27 cellular contexts compared by ENCODE assay signal in the genomic region with DNA sequence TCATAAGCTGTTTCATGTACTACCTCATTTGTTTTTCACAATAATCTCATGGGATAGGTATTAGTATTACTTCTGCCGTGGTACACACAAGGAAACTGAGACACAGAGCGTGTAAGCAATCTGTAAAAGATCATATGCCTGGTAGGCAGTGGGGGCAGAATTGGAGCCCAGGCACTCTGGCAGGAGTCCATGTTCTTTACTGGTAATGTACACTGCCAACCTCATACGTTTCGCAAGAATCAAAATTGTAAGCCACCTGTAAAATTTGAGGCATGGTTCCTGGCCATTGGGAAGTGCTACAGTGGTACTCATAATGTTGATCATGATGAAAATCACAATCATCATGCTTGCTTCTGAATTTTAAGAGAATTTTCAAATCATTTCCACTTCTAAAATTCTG. TPM values are rescaled to one million over a fixed set of nuclear protein-coding genes. Genes with fewer than 3 reads are reported as not detected.
DNase-seq lines count a peak whose midpoint lies in the region; ATAC-seq, FAIRE-seq and TF ChIP-seq lines count a peak whose summit lies in the region.
"Had no signal": no experiment of that assay in that cellular context is flagged by ENCODE, and none has a peak within 500 bp of the region (broad histone marks: within the 10 kb centered on the region; RNA-seq: fewer than 3 reads in every experiment).

No MANE protein-coding gene starts in this region.

- H4K20me1 ChIP-seq in keratinocyte (ENCODE audit: control insufficient read depth, extremely low read depth, insufficient read depth, low read length) = no peaks in the 10 kb centered on the region

- H3K9me3 ChIP-seq in heart left ventricle (no peaks in the 10 kb centered on the region), keratinocyte (ENCODE audit: control insufficient read depth, low read depth, low read length) (no peaks in the 10 kb centered on the region), subcutaneous abdominal adipose tissue (ENCODE audit: control insufficient read depth in 5 of 5, low read length in 5 of 5) (no peaks in the 10 kb centered on the region)
- H3K9me3 ChIP-seq: BE2C, left lung, sigmoid colon had no signal

- no peak overlapping the region for H3K4me2 ChIP-seq in keratinocyte (ENCODE audit: control insufficient read depth, extremely low read depth, insufficient read depth, low read depth, low read length)

- WGBS in heart left ventricle, 4 donors = 74 to 85% (median 75%) methylated on average over 4 of the region's 4 CpGs

- H3K4me1 Mint-ChIP-seq in brain = peaks cover 48% of the 10 kb centered on the region
- H3K4me1 Mint-ChIP-seq: activated CD4-positive, alpha-beta T cell treated with anti-CD3 and anti-CD28 coated beads, Interleukin-2, amount 10 ng/mL, durations not matched to agents 7 days and 5 days; activated naive CD4-positive, alpha-beta T cell treated with anti-CD3 and anti-CD28 coated beads, Interleukin-2, amount 50 U/mL, for 24 hours; immature natural killer cell had no signal

- DNase-seq in heart left ventricle (no peak), cardiac septum (ENCODE audit: low spot score) (no peak), keratinocyte (ENCODE audit: low read depth, low spot score) (no peak), NCI-H82 (lab: John Stamatoyannopoulos, UW) (no peak), omental fat pad (ENCODE audit: low spot score) (no peak)
- DNase-seq in stimulated activated naive CD8-positive, alpha-beta T cell treated with anti-CD3 and anti-CD28 coated beads, Interleukin-15, Interleukin-2, amounts not matched to agents 100 U/mL and 50 U/mL, for 24 hours = no peak
- DNase-seq: activated CD4-positive, alpha-beta T cell treated with anti-CD3 and anti-CD28 coated beads, Interleukin-2, amount 10 ng/mL, durations not matched to agents 7 days and 5 days; anterior cingulate cortex; cerebellar nuclear complex; DMS79; GF-D8; GOT3; immature natural killer cell; left lung; midbrain; NCI-H187; NCI-H774; sigmoid colon had no signal

- H3K27me3 Mint-ChIP-seq in brain = peaks cover 3% of the 10 kb centered on the region
- H3K27me3 Mint-ChIP-seq: activated CD4-positive, alpha-beta T cell treated with anti-CD3 and anti-CD28 coated beads, Interleukin-2, amount 10 ng/mL, durations not matched to agents 7 days and 5 days; activated naive CD4-positive, alpha-beta T cell treated with anti-CD3 and anti-CD28 coated beads, Interleukin-2, amount 50 U/mL, for 24 hours; natural killer cell treated with Interleukin-12 subunit alpha and Interleukin-12 subunit beta and Interleukin-15 and Interleukin-18, amount 100 ng/mL, for 72 hours had no signal

- no peak for FAIRE-seq in keratinocyte (lab: Jason Lieb, UNC)
- FAIRE-seq: endothelial cell of umbilical vein, GM18507, urothelium cell line had no signal

- H3K4me3 ChIP-seq in heart left ventricle (no peak overlapping the region), keratinocyte (ENCODE audit: control insufficient read depth in 2 of 3, extremely low read depth in 1 of 3, insufficient read depth in 2 of 3, low read depth in 1 of 3, low read length in 3 of 3) (no peak overlapping the region), subcutaneous abdominal adipose tissue (ENCODE audit: low read depth in 1 of 5, low read length in 5 of 5) (no peak overlapping the region)
- H3K4me3 ChIP-seq: left lung, sigmoid colon had no signal

- no peak for TF ChIP-seq POLR2A in heart left ventricle (IDR thresholded peaks at IDR 0.05)

- peak overlapping the region in 4 of 5 experiments; percentile 63 to 93 (median 81) for H3K27ac Mint-ChIP-seq in brain
- H3K27ac Mint-ChIP-seq: activated CD4-positive, alpha-beta T cell treated with anti-CD3 and anti-CD28 coated beads, Interleukin-2, amount 10 ng/mL, durations not matched to agents 7 days and 5 days; activated naive CD4-positive, alpha-beta T cell treated with anti-CD3 and anti-CD28 coated beads, Interleukin-2, amount 50 U/mL, for 24 hours; immature natural killer cell; natural killer cell treated with Interleukin-12 subunit alpha and Interleukin-12 subunit beta and Interleukin-15 and Interleukin-18, amount 100 ng/mL, for 72 hours had no signal

- peak overlapping the region in 1 of 5 experiments; percentile 52 for H3K4me3 Mint-ChIP-seq in brain
- H3K4me3 Mint-ChIP-seq: activated CD4-positive, alpha-beta T cell treated with anti-CD3 and anti-CD28 coated beads, Interleukin-2, amount 10 ng/mL, durations not matched to agents 7 days and 5 days; activated naive CD4-positive, alpha-beta T cell treated with anti-CD3 and anti-CD28 coated beads, Interleukin-2, amount 50 U/mL, for 24 hours; immature natural killer cell; natural killer cell treated with Interleukin-12 subunit alpha and Interleukin-12 subunit beta and Interleukin-15 and Interleukin-18, amount 100 ng/mL, for 72 hours had no signal

- H3K9ac ChIP-seq in keratinocyte (ENCODE audit: control insufficient read depth, extremely low read depth, insufficient read depth, low read length) (no peak overlapping the region), subcutaneous abdominal adipose tissue (ENCODE audit: low read length in 5 of 5) (no peak overlapping the region)
- H3K9ac ChIP-seq: parathyroid adenoma had no signal

- intact Hi-C loops in heart left ventricle (cut with DNase I) = no loop called here
- intact Hi-C loops in cardiac septum (cut with DNase I) = loop anchor here (2.0 kb wide), 1 partner anchor 40 kb away; a partner anchor contains a TSS

- dilution Hi-C loops in keratinocyte (cut with MboI; ENCODE audit: extremely low pct_ligation_motif_present, low sequenced_read_pairs) = no loop called here

- no peak for TF ChIP-seq CTCF in heart left ventricle (IDR thresholded peaks at IDR 0.05)
- TF ChIP-seq CTCF in brain (conservative IDR thresholded peaks at IDR 0.05) = no peak
- TF ChIP-seq CTCF in keratinocyte (optimal IDR thresholded peaks at IDR 0.05 in 1 of 3, IDR thresholded peaks at IDR 0.05 in 1 of 3, conservative IDR thresholded peaks at IDR 0.05 in 1 of 3; ENCODE audit: extremely low read depth in 1 of 3, insufficient read depth in 2 of 3, low read length in 3 of 3) = no peak
- TF ChIP-seq CTCF in omental fat pad (IDR thresholded peaks at IDR 0.05) = no peak

- H3K9me3 Mint-ChIP-seq in brain = no peaks in the 10 kb centered on the region
- H3K9me3 Mint-ChIP-seq: activated CD4-positive, alpha-beta T cell treated with anti-CD3 and anti-CD28 coated beads, Interleukin-2, amount 10 ng/mL, durations not matched to agents 7 days and 5 days; natural killer cell treated with Interleukin-12 subunit alpha and Interleukin-12 subunit beta and Interleukin-15 and Interleukin-18, amount 100 ng/mL, for 72 hours had no signal

- no peaks in the 10 kb centered on the region for H3K9me1 ChIP-seq in keratinocyte (ENCODE audit: control insufficient read depth, extremely low read depth, insufficient read depth, low read length)

- H3K36me3 Mint-ChIP-seq in brain = peaks cover 22% of the 10 kb centered on the region
- H3K36me3 Mint-ChIP-seq: activated naive CD4-positive, alpha-beta T cell treated with anti-CD3 and anti-CD28 coated beads, Interleukin-2, amount 50 U/mL, for 24 hours; immature natural killer cell; natural killer cell treated with Interleukin-12 subunit alpha and Interleukin-12 subunit beta and Interleukin-15 and Interleukin-18, amount 100 ng/mL, for 72 hours had no signal

- H3K27me3 ChIP-seq in heart left ventricle (no peaks in the 10 kb centered on the region), keratinocyte (ENCODE audit: control insufficient read depth, extremely low read depth, insufficient read depth, low read length) (no peaks in the 10 kb centered on the region), subcutaneous abdominal adipose tissue (ENCODE audit: control insufficient read depth in 5 of 5, insufficient read depth in 4 of 5, low read length in 5 of 5) (no peaks in the 10 kb centered on the region)
- H3K27me3 ChIP-seq: BE2C, left lung, sigmoid colon had no signal

- ATAC-seq in heart left ventricle (no peak), omental fat pad (ENCODE audit: low FRiP score) (no peak)
- no peak for ATAC-seq in stimulated activated naive CD8-positive, alpha-beta T cell treated with anti-CD3 and anti-CD28 coated beads, Interleukin-15, Interleukin-2, amounts not matched to agents 100 U/mL and 50 U/mL, for 24 hours
- ATAC-seq: left lung; natural killer cell treated with Interleukin-12 subunit alpha and Interleukin-12 subunit beta and Interleukin-15 and Interleukin-18, amount 100 ng/mL, for 72 hours had no signal

- no peak overlapping the region for H2AFZ ChIP-seq in keratinocyte (ENCODE audit: control insufficient read depth, low read length)
- H2AFZ ChIP-seq: parathyroid adenoma had no signal

- peak overlapping the region in 9 of 12 donors; percentile 11 to 82 (median 55) for H3K27ac ChIP-seq in heart left ventricle
- H3K27ac ChIP-seq in keratinocyte (ENCODE audit: control insufficient read depth, insufficient read depth, low read length) = peak overlapping the region; percentile 18
- peak overlapping the region; percentile 75 for H3K27ac ChIP-seq in subcutaneous abdominal adipose tissue (ENCODE audit: low read depth, low read length)
- H3K27ac ChIP-seq: left lung, parathyroid adenoma had no signal

- H3K4me1 ChIP-seq in heart left ventricle (peaks cover 0 to 60% (median 36%) of the 10 kb centered on the region in 12 donors), keratinocyte (ENCODE audit: control insufficient read depth, extremely low read depth, insufficient read depth, low read length) (peaks cover 27% of the 10 kb centered on the region), subcutaneous abdominal adipose tissue (ENCODE audit: control insufficient read depth in 5 of 5, insufficient read depth in 5 of 5, low read length in 5 of 5) (peaks cover 5 to 19% (median 17%) of the 10 kb centered on the region in 5 donors)
- H3K4me1 ChIP-seq: left lung had no signal

- H3K36me3 ChIP-seq in heart left ventricle (peaks cover 0 to 20% (median 0%) of the 10 kb centered on the region in 9 donors), keratinocyte (ENCODE audit: control insufficient read depth in 2 of 2, extremely low read depth in 1 of 2, insufficient read depth in 2 of 2, low read length in 2 of 2) (no peaks in the 10 kb centered on the region), subcutaneous abdominal adipose tissue (ENCODE audit: control insufficient read depth in 5 of 5, insufficient read depth in 5 of 5, low read length in 5 of 5) (peaks cover 0 to 5% (median 0%) of the 10 kb centered on the region in 5 donors)
- H3K36me3 ChIP-seq: BE2C, left lung, sigmoid colon had no signal

- no peaks in the 10 kb centered on the region for H3K79me2 ChIP-seq in keratinocyte (ENCODE audit: control insufficient read depth, insufficient read depth, low read length)

RNA-seq across cellular contexts. Expression of a gene that starts 40.7 kb away (rescaled TPM):
- total RNA-seq in heart left ventricle (100 to 1,000 TPM in 1 of 9 donors, 10 to 100 TPM in 8; 24.9 to 101 (median 41.4) TPM), cardiac septum (33.2 TPM), omental fat pad (100 to 1,000 TPM in 2 of 4 donors, 10 to 100 TPM in 2; 83.9 to 169 (median 96.9) TPM)
- polyA plus RNA-seq in heart left ventricle (10 to 100 TPM in 1 of 2 donors, 1 to 10 TPM in 1; 8.8 to 44.6 TPM), brain (ENCODE audit: insufficient read depth, low read depth, low replicate concordance) (5.4 TPM), keratinocyte (2.0 to 10.2 TPM (median 3.7 TPM) in 3 replicates)
- 3.0 TPM for polyA plus RNA-seq in keratinocyte (2011; ENCODE audit: low read depth)
- 4.3 and 5.9 TPM in 2 replicates for polyA plus RNA-seq in keratinocyte (2011; cell fraction: cytosol; rRNA removed)
- polyA plus RNA-seq in keratinocyte (2011; cell fraction: nucleus; rRNA removed) = 8.0 and 8.2 TPM in 2 replicates
- polyA plus RNA-seq in keratinocyte (2012; ENCODE audit: low replicate concordance) = 1.6 TPM in 2 replicates
- 2.3 to 26.2 TPM (median 8.7 TPM) in 3 replicates for polyA minus RNA-seq in keratinocyte
- 9.0 TPM for polyA minus RNA-seq in keratinocyte (2011; cell fraction: cytosol; rRNA and poly(A)+ RNA removed)
- 15.1 and 26.4 TPM in 2 replicates for polyA minus RNA-seq in keratinocyte (2011; cell fraction: nucleus; rRNA and poly(A)+ RNA removed)
- total RNA-seq: activated CD4-positive, alpha-beta T cell treated with anti-CD3 and anti-CD28 coated beads, Interleukin-2, amount 10 ng/mL, durations not matched to agents 7 days and 5 days; natural killer cell treated with Interleukin-12 subunit alpha and Interleukin-12 subunit beta and Interleukin-15 and Interleukin-18, amount 100 ng/mL, for 72 hours had no signal
- polyA plus RNA-seq: immature natural killer cell had no signal

Comparison
In these comparisons a context has a peak if more than half of its experiments do, and no peak if none do; other contexts are left out.
1. H3K27ac ChIP-seq: peak in every context shown above with its lines; median percentile 75 in subcutaneous abdominal adipose tissue; 55 in heart left ventricle; 18 in keratinocyte.